Comparison of ENCODE assay signal across 8 cellular contexts in the genomic region with DNA sequence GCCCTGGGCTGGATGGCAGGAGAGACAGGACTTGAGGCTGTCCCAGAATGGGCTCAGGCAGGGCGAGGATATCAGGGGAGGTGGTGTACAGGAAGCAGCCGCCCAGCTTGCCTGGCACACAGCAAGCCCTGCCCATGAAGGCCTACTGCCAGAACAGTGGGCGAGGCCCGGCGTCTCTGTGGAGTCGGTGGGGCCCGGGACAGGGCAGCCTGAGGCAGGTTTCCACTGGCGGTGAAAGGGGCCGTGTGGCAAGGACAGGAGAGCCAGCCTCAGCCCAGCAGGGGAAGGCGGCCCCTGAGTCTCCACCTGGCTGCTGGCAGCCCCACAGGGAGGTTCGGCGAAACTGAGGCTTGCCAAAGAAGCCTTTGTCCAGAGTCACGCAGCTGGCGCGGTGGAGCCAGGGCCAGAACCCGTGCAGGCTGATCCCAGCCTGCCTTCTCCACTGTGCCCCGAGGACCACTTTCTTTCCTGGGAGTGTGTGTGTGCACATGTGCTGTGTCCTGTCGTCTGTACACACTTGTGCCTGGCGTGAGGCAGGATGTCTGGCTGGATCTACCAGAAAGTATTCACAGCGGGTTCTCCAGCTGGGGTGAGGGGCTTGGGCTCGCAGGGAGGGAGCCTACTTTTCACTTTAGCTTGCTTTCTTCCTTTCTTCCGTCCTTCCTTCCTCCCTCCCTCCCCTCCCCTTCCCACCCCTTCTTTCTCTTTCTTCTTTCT. TPM values are rescaled to one million over a fixed set of nuclear protein-coding genes. Genes with fewer than 3 reads are reported as not detected.
DNase-seq lines count a peak whose midpoint lies in the region; ATAC-seq, FAIRE-seq and TF ChIP-seq lines count a peak whose summit lies in the region.

No MANE protein-coding gene starts in this region.

- H3K9me3 ChIP-seq in esophagus squamous epithelium = no peaks in the 10 kb centered on the region

- peaks cover 9% of the 10 kb centered on the region for H3K4me1 Mint-ChIP-seq in neural crest cell

- no peak for ATAC-seq in HG03108 (IDR thresholded peaks at IDR 0.05; ENCODE audit: unreplicated experiment)

- no peaks in the 10 kb centered on the region for H3K27me3 ChIP-seq in esophagus squamous epithelium

- no peak overlapping the region for H3K27ac Mint-ChIP-seq in neural crest cell (ENCODE audit: unreplicated experiment)

- H3K4me3 ChIP-seq in esophagus squamous epithelium = peak overlapping the region; percentile 71 to 97 (median 84)

- peaks cover 0 to 21% (median 0%) of the 10 kb centered on the region in 3 donors for H3K36me3 ChIP-seq in esophagus squamous epithelium

- no peaks in the 10 kb centered on the region for H3K9me3 Mint-ChIP-seq in neural crest cell

- no peak for DNase-seq in GM12891 (ENCODE audit: insufficient read length, low spot score)
- peak; percentile 60 for DNase-seq in NCI-H69 (lab: John Stamatoyannopoulos, UW)
- DNase-seq in activated T-cell treated with anti-CD3 and anti-CD28 coated beads, Interleukin-2, amount 50 U/mL, for 48 hours = peak; percentile 72 to 77
- peak; percentile 31 for DNase-seq in esophagus squamous epithelium (lab: John Stamatoyannopoulos, UW)
- no peak for DNase-seq in neural crest cell (ENCODE audit: low read depth, low spot score)
- DNase-seq in DMS79 (lab: John Stamatoyannopoulos, UW) = no peak

- peaks cover 28 to 92% (median 49%) of the 10 kb centered on the region in 3 donors for H3K4me1 ChIP-seq in esophagus squamous epithelium

- 4 to 24% methylated on average over 3 to 5 of the region's 22 CpGs for WGBS in esophagus squamous epithelium, 2 donors

- H3K4me3 Mint-ChIP-seq in neural crest cell = peak overlapping the region; percentile 56

- H3K27ac ChIP-seq in esophagus squamous epithelium (peak overlapping the region; percentile 93 to 98 (median 95)), temporal lobe (ENCODE audit: low read depth, low read length) (peak overlapping the region; percentile 30)

- no peak for TF ChIP-seq POLR2A in GM12891 (IDR thresholded peaks at IDR 0.05; ENCODE audit: low read depth, low read length)
- TF ChIP-seq POLR2A in esophagus squamous epithelium (IDR thresholded peaks at IDR 0.05) = peak in 2 of 4 donors; percentile 30 to 64

- no peak for TF ChIP-seq CTCF in esophagus squamous epithelium (IDR thresholded peaks at IDR 0.05)
- TF ChIP-seq CTCF in neural crest cell (conservative IDR thresholded peaks at IDR 0.05) = no peak

- H3K36me3 Mint-ChIP-seq in neural crest cell (ENCODE audit: low read depth) = no peaks in the 10 kb centered on the region

- intact Hi-C loops in esophagus squamous epithelium (cut with DNase I) = no loop called here

- FAIRE-seq in GM12891 (lab: Jason Lieb, UNC) = peak; percentile 90

- peaks cover 19% of the 10 kb centered on the region for H3K27me3 Mint-ChIP-seq in neural crest cell (ENCODE audit: low read depth)

TF ChIP-seq in GM12891, 5 proteins besides CTCF, POLR2A, EP300 and RAD21:
- no peak for TF ChIP-seq POLR2AphosphoS5 (IDR thresholded peaks at IDR 0.05; ENCODE audit: low read depth, low read length)
- no peak for TF ChIP-seq PAX5 (IDR thresholded peaks at IDR 0.05; ENCODE audit: insufficient read depth, low read length, severe bottlenecking)
- no peak for TF ChIP-seq POU2F2 (IDR thresholded peaks at IDR 0.05; ENCODE audit: low read depth, low read length)
- no peak for TF ChIP-seq SPI1 (IDR thresholded peaks at IDR 0.05; ENCODE audit: low read depth, low read length)
- TF ChIP-seq TAF1 (IDR thresholded peaks at IDR 0.05; ENCODE audit: low read depth, low read length) = no peak

RNA-seq across cellular contexts. Expression of a gene that starts 1.2 kb away (rescaled TPM):
- 5.6 TPM for polyA plus RNA-seq in GM12891 (2012; ENCODE audit: low read depth, missing spikeins)
- 1,000 to 10,000 TPM in 1 of 4 donors, 100 to 1,000 TPM in 3; 737 to 1,827 (median 875) TPM for total RNA-seq in esophagus squamous epithelium
- total RNA-seq in neural crest cell = 11.1 and 12.3 TPM in 2 replicates
- total RNA-seq in temporal lobe = 29.3 TPM

RNA-seq across cellular contexts. Expression of a gene that starts 9.3 kb away (rescaled TPM):
- 12.8 TPM for polyA plus RNA-seq in GM12891 (2012; ENCODE audit: low read depth, missing spikeins)
- total RNA-seq in esophagus squamous epithelium (10 to 100 TPM; 17.1 to 26.7 (median 22.1) TPM), neural crest cell (25.7 and 26.5 TPM in 2 replicates), temporal lobe (10.8 TPM)

RNA-seq across cellular contexts. Expression of a gene that starts 34.4 kb away (rescaled TPM):
- 30.0 TPM for polyA plus RNA-seq in GM12891 (2012; ENCODE audit: low read depth, missing spikeins)
- total RNA-seq in esophagus squamous epithelium (100 to 1,000 TPM; 109 to 211 (median 122) TPM), neural crest cell (72.4 and 73.8 TPM in 2 replicates), temporal lobe (26.1 TPM)

RNA-seq across cellular contexts. Expression of a gene that starts 42.0 kb away (rescaled TPM):
- polyA plus RNA-seq in GM12891 (2012; ENCODE audit: low read depth, missing spikeins) = 8.7 TPM
- 10 to 100 TPM in 3 of 4 donors, 1 to 10 TPM in 1; 6.1 to 15.6 (median 13.5) TPM for total RNA-seq in esophagus squamous epithelium
- total RNA-seq in neural crest cell = 0.61 and 0.86 TPM in 2 replicates
- total RNA-seq in temporal lobe = not detected

Comparison
In these comparisons a context has a peak if more than half of its experiments do, and no peak if none do; other contexts are left out.
1. DNase-seq: peak in NCI-H69 (single experiment), activated T-cell treated with anti-CD3 and anti-CD28 coated beads, Interleukin-2, amount 50 U/mL, for 48 hours (2 of 2) and esophagus squamous epithelium (single experiment); none in GM12891 (single experiment), neural crest cell (single experiment) and DMS79 (single experiment).
2. RNA of a gene that starts 1.2 kb away (total RNA-seq): 737 to 1,827 TPM in esophagus squamous epithelium; 29.3 TPM in temporal lobe (single experiment) and 11.1 to 12.3 TPM in neural crest cell; every median in the first group is over 10 times any median in the second.